1 cellular context compared by ENCODE assay signal in genomic region chr9:133731876-133732321, GRCh38.
TF ChIP-seq lines count a peak whose summit lies in the region.

No MANE protein-coding gene starts in this region.

TF ChIP-seq in A549, 52 proteins besides CTCF, POLR2A, EP300 and RAD21 (continued from another document):
- TF ChIP-seq ELK1 (IDR thresholded peaks at IDR 0.05; ENCODE audit: low read depth, low read length) (no peak), ZC3H11A (IDR thresholded peaks at IDR 0.05) (no peak), ESRRA (IDR thresholded peaks at IDR 0.05; ENCODE audit: borderline replicate concordance, low read length) (no peak), ZFP36 (IDR thresholded peaks at IDR 0.05; ENCODE audit: borderline replicate concordance, partially characterized antibody) (no peak)
